In genomic region chr16:2834968-2835367, GRCh38 we compare ENCODE assay signal across 17 cellular contexts. TPM values are rescaled to one million over a fixed set of nuclear protein-coding genes. Genes with fewer than 3 reads are reported as not detected.
DNase-seq lines count a peak whose midpoint lies in the region; ATAC-seq, FAIRE-seq and TF ChIP-seq lines count a peak whose summit lies in the region.
"Had no signal": no experiment of that assay in that cellular context is flagged by ENCODE, and none has a peak within 500 bp of the region (broad histone marks: within the 10 kb centered on the region; RNA-seq: fewer than 3 reads in every experiment).

No MANE protein-coding gene starts in this region.

- peak overlapping the region in 1 of 2 experiments; percentile 71 for H3K4ac ChIP-seq in mesenchymal stem cell (ENCODE audit: low read depth in 1 of 2, low read length in 2 of 2)

- no peaks in the 10 kb centered on the region for H3K9me3 Mint-ChIP-seq in activated T-helper 17 cell treated with anti-CD3 and anti-CD28 coated beads, Interleukin-2, amount 50 U/mL, for 72 hours

- H2BK12ac ChIP-seq in mesenchymal stem cell (ENCODE audit: low read length in 2 of 2): no peak overlapping the region

- no peak overlapping the region for H3K4me2 ChIP-seq in mesenchymal stem cell (ENCODE audit: low read length, poor library complexity, severe bottlenecking)
- H3K4me2 ChIP-seq: BLaER1 had no signal

- TF ChIP-seq EP300 in suprapubic skin (IDR thresholded peaks at IDR 0.05): no peak

- no peak for TF ChIP-seq CTCF in suprapubic skin (IDR thresholded peaks at IDR 0.05)

- H2BK5ac ChIP-seq in mesenchymal stem cell (ENCODE audit: low read depth, low read length, poor library complexity, severe bottlenecking): peak overlapping the region; percentile 94

- H3K4me1 ChIP-seq in mesenchymal stem cell (ENCODE audit: control insufficient read depth, insufficient read depth, low read depth, low read length) (peaks cover 30% of the 10 kb centered on the region), suprapubic skin (peaks cover 20% of the 10 kb centered on the region)
- H3K4me1 ChIP-seq: Peyer's patch had no signal

- no peaks in the 10 kb centered on the region for H3K36me3 Mint-ChIP-seq in activated T-helper 17 cell treated with anti-CD3 and anti-CD28 coated beads, Interleukin-2, amount 50 U/mL, for 72 hours (ENCODE audit: low read depth)

- H3K23ac ChIP-seq in mesenchymal stem cell (ENCODE audit: low read length in 2 of 2): no peak overlapping the region

- H2BK120ac ChIP-seq in mesenchymal stem cell (ENCODE audit: low read depth, low read length): no peak overlapping the region

- no peaks in the 10 kb centered on the region for H3K36me3 ChIP-seq in mesenchymal stem cell (ENCODE audit: control insufficient read depth in 1 of 2, insufficient read depth in 2 of 2, low read depth in 1 of 2, low read length in 2 of 2)
- H3K36me3 ChIP-seq in suprapubic skin: no peaks in the 10 kb centered on the region
- H3K36me3 ChIP-seq: BLaER1, Peyer's patch had no signal

- no peak overlapping the region for H2AFZ ChIP-seq in mesenchymal stem cell (ENCODE audit: low read depth, low read length)

- no peaks in the 10 kb centered on the region for H3K79me1 ChIP-seq in mesenchymal stem cell (replicated peaks; ENCODE audit: low read length, poor library complexity, severe bottlenecking)

- H2AK5ac ChIP-seq in mesenchymal stem cell (ENCODE audit: low read length, severe bottlenecking): peak overlapping the region; percentile 91

- ATAC-seq in activated T-helper 17 cell treated with anti-CD3 and anti-CD28 coated beads, Interleukin-2, amount 50 U/mL, for 72 hours (replicated peaks): no peak

- H4K91ac ChIP-seq in mesenchymal stem cell (ENCODE audit: low read length): no peak overlapping the region

- no peak for TF ChIP-seq POLR2A in suprapubic skin (IDR thresholded peaks at IDR 0.05)

- over 99% methylated on average over 3 of the region's 3 CpGs for WGBS in mesenchymal stem cell
- 82% methylated on average over 3 of the region's 3 CpGs for WGBS in suprapubic skin

- H3K27ac Mint-ChIP-seq in activated T-helper 17 cell treated with anti-CD3 and anti-CD28 coated beads, Interleukin-2, amount 50 U/mL, for 72 hours: peak overlapping the region; percentile 44

- H2BK15ac ChIP-seq in mesenchymal stem cell (ENCODE audit: low read depth, poor library complexity, severe bottlenecking): no peak overlapping the region

- peak; percentile 80 for FAIRE-seq in HTR-8/SVneo (lab: Jason Lieb, UNC)

- H3K27ac ChIP-seq in mesenchymal stem cell (ENCODE audit: low read length, poor library complexity, severe bottlenecking): peak overlapping the region; percentile 97
- H3K27ac ChIP-seq in suprapubic skin: peak overlapping the region; percentile 73
- H3K27ac ChIP-seq: BLaER1, Peyer's patch had no signal

- H3K9ac ChIP-seq in mesenchymal stem cell (ENCODE audit: low read length): no peak overlapping the region
- H3K9ac ChIP-seq: BLaER1 had no signal

- H3K14ac ChIP-seq in mesenchymal stem cell (ENCODE audit: low read length in 2 of 2): no peak overlapping the region

- no peak overlapping the region for H3K4me3 Mint-ChIP-seq in activated T-helper 17 cell treated with anti-CD3 and anti-CD28 coated beads, Interleukin-2, amount 50 U/mL, for 72 hours

- H3K4me1 Mint-ChIP-seq in activated T-helper 17 cell treated with anti-CD3 and anti-CD28 coated beads, Interleukin-2, amount 50 U/mL, for 72 hours: peaks cover 19% of the 10 kb centered on the region

- H3K9me3 ChIP-seq in mesenchymal stem cell (ENCODE audit: control insufficient read depth, low read length) (no peaks in the 10 kb centered on the region), suprapubic skin (no peaks in the 10 kb centered on the region)
- H3K9me3 ChIP-seq: BLaER1, Peyer's patch had no signal

- no peak for DNase-seq in HTR-8/SVneo (ENCODE audit: insufficient read length, low spot score)
- no peak for DNase-seq in mesenchymal stem cell
- DNase-seq in suprapubic skin (ENCODE audit: low spot score in 2 of 2): no peak
- DNase-seq in DMS114 treated with DMSO at 0.1 percent for 48 hours (lab: John Stamatoyannopoulos, UW; ENCODE audit: unreplicated experiment): no peak
- DNase-seq in NCI-H146 treated with DMSO at 0.1 percent for 48 hours (lab: John Stamatoyannopoulos, UW; ENCODE audit: unreplicated experiment): no peak
- DNase-seq in HCEC 1CT: no peak
- DNase-seq: KG1; NCI-H1092; NCI-H1694; NCI-H69; NK-92 treated with Interleukin-12 subunit alpha and Interleukin-12 subunit beta, amount 100 ng/mL, for 24 hours; Peyer's patch; SHP77 treated with DMSO at 0.1 percent for 48 hours had no signal

- H3K27me3 ChIP-seq in mesenchymal stem cell (ENCODE audit: control insufficient read depth in 1 of 2, insufficient read depth in 1 of 2, low read length in 2 of 2) (peaks cover 0 to 30% of the 10 kb centered on the region in 2 experiments), suprapubic skin (peaks cover 31% of the 10 kb centered on the region)
- H3K27me3 ChIP-seq: BLaER1, Peyer's patch had no signal

- H3K27me3 Mint-ChIP-seq in activated T-helper 17 cell treated with anti-CD3 and anti-CD28 coated beads, Interleukin-2, amount 50 U/mL, for 72 hours: peaks cover 16% of the 10 kb centered on the region

- no peak overlapping the region for H4K8ac ChIP-seq in mesenchymal stem cell (ENCODE audit: low read length)

- no peak overlapping the region for H3K18ac ChIP-seq in mesenchymal stem cell (ENCODE audit: low read depth in 1 of 2, low read length in 2 of 2)

- H3K4me3 ChIP-seq in mesenchymal stem cell (ENCODE audit: insufficient read depth in 1 of 2, low read depth in 1 of 2, low read length in 2 of 2): no peak overlapping the region
- H3K4me3 ChIP-seq in suprapubic skin: no peak overlapping the region
- H3K4me3 ChIP-seq: BLaER1, Peyer's patch had no signal

RNA-seq across cellular contexts. Expression of gene ZG16B, which starts 4.9 kb away (rescaled TPM):
- total RNA-seq in activated T-helper 17 cell treated with anti-CD3 and anti-CD28 coated beads, Interleukin-2, amount 50 U/mL, for 72 hours: 1 to 10 TPM; 4.0 to 5.7 TPM
- polyA plus RNA-seq in mesenchymal stem cell (2013, experiment 1 of 2): 2.2 TPM
- polyA plus RNA-seq in mesenchymal stem cell (2013, experiment 2 of 2): 2.3 TPM
- 10 to 100 TPM; 17.7 to 80.5 (median 23.4) TPM for total RNA-seq in suprapubic skin

RNA-seq across cellular contexts. Expression of gene PRSS21, which starts 17.9 kb away (rescaled TPM):
- total RNA-seq in activated T-helper 17 cell treated with anti-CD3 and anti-CD28 coated beads, Interleukin-2, amount 50 U/mL, for 72 hours: 1 to 10 TPM; 1.2 to 4.8 TPM
- not detected for polyA plus RNA-seq in mesenchymal stem cell (2013, experiment 1 of 2)
- not detected for polyA plus RNA-seq in mesenchymal stem cell (2013, experiment 2 of 2)
- 1 to 10 TPM in 2 of 4 donors, under 1 TPM in 1, not detected in 1; 0.87 to 7.6 (median 1.3) TPM for total RNA-seq in suprapubic skin
- total RNA-seq: HT1080, M059J had no signal

RNA-seq across cellular contexts. Expression of gene PRSS22, which starts 23.0 kb away (rescaled TPM):
- total RNA-seq in activated T-helper 17 cell treated with anti-CD3 and anti-CD28 coated beads, Interleukin-2, amount 50 U/mL, for 72 hours: 1 to 10 TPM in 1 of 2 donors, not detected in 1; 1.9 TPM
- polyA plus RNA-seq in mesenchymal stem cell (2013, experiment 1 of 2): not detected
- polyA plus RNA-seq in mesenchymal stem cell (2013, experiment 2 of 2): not detected
- total RNA-seq in suprapubic skin: 1 to 10 TPM; 1.7 to 8.7 (median 6.7) TPM
- total RNA-seq: HT1080, M059J had no signal

RNA-seq across cellular contexts. Expression of gene PRSS41, which starts 36.7 kb away (rescaled TPM):
- not detected for total RNA-seq in activated T-helper 17 cell treated with anti-CD3 and anti-CD28 coated beads, Interleukin-2, amount 50 U/mL, for 72 hours
- not detected for polyA plus RNA-seq in mesenchymal stem cell (2013, experiment 1 of 2)
- not detected for polyA plus RNA-seq in mesenchymal stem cell (2013, experiment 2 of 2)
- total RNA-seq in suprapubic skin: not detected
- total RNA-seq: HT1080, M059J, Peyer's patch had no signal

RNA-seq across cellular contexts. Expression of gene PRSS33, which starts 47.6 kb away (rescaled TPM):
- not detected for total RNA-seq in activated T-helper 17 cell treated with anti-CD3 and anti-CD28 coated beads, Interleukin-2, amount 50 U/mL, for 72 hours
- polyA plus RNA-seq in mesenchymal stem cell (2013, experiment 1 of 2): not detected
- polyA plus RNA-seq in mesenchymal stem cell (2013, experiment 2 of 2): not detected
- total RNA-seq in suprapubic skin: not detected
- total RNA-seq: HT1080, M059J, Peyer's patch had no signal
